ENCODE assay signal across 8 cellular contexts in genomic region chr20:54173653-54174451, GRCh38. TPM values are rescaled to one million over a fixed set of nuclear protein-coding genes. Genes with fewer than 3 reads are reported as not detected.
DNase-seq lines count a peak whose midpoint lies in the region; TF ChIP-seq lines count a peak whose summit lies in the region.

Gene CYP24A1, minus strand, starts transcription at chr20:54173986. Its CDS starts 407 bp downstream, at chr20:54173579.

- H3K4me3 Mint-ChIP-seq in activated CD4-positive, alpha-beta T cell treated with anti-CD3 and anti-CD28 coated beads, Interleukin-2, amount 10 ng/mL, durations not matched to agents 7 days and 5 days = peak within 1 kb of the TSS; percentile 38
- peak within 1 kb of the TSS; percentile 43 for H3K4me3 Mint-ChIP-seq in T-helper 2 cell treated with Interferon-gamma antibody and Interleukin-4, amounts not matched to agents 5 μg/mL and 100 μg/mL, for 36 hours

- TF ChIP-seq CTCF in suprapubic skin (IDR thresholded peaks at IDR 0.05) = no peak

- peaks cover 78% of the 10 kb centered on the region for H3K27me3 Mint-ChIP-seq in activated CD4-positive, alpha-beta T cell treated with anti-CD3 and anti-CD28 coated beads, Interleukin-2, amount 10 ng/mL, durations not matched to agents 7 days and 5 days
- peaks cover 76% of the 10 kb centered on the region for H3K27me3 Mint-ChIP-seq in T-helper 2 cell treated with Interferon-gamma antibody and Interleukin-4, amounts not matched to agents 5 μg/mL and 100 μg/mL, for 36 hours (ENCODE audit: low read depth)

- POLR2A ChIA-PET in activated CD4-positive, alpha-beta T cell treated with anti-CD3 and anti-CD28 coated beads, Interleukin-2, amount 10 ng/mL, durations not matched to agents 7 days and 5 days (lab: Charles Lee) = no interaction called here

- H3K36me3 Mint-ChIP-seq in activated CD4-positive, alpha-beta T cell treated with anti-CD3 and anti-CD28 coated beads, Interleukin-2, amount 10 ng/mL, durations not matched to agents 7 days and 5 days (ENCODE audit: low read depth) = no peaks in the 10 kb centered on the region
- H3K36me3 Mint-ChIP-seq in T-helper 2 cell treated with Interferon-gamma antibody and Interleukin-4, amounts not matched to agents 5 μg/mL and 100 μg/mL, for 36 hours (ENCODE audit: low read depth) = no peaks in the 10 kb centered on the region

- TF ChIP-seq EP300 in suprapubic skin (IDR thresholded peaks at IDR 0.05) = no peak

- peaks cover 23% of the 10 kb centered on the region for H3K4me1 Mint-ChIP-seq in activated CD4-positive, alpha-beta T cell treated with anti-CD3 and anti-CD28 coated beads, Interleukin-2, amount 10 ng/mL, durations not matched to agents 7 days and 5 days
- H3K4me1 Mint-ChIP-seq in T-helper 2 cell treated with Interferon-gamma antibody and Interleukin-4, amounts not matched to agents 5 μg/mL and 100 μg/mL, for 36 hours (ENCODE audit: low read depth) = peaks cover 12% of the 10 kb centered on the region

- H3K9me3 Mint-ChIP-seq in activated CD4-positive, alpha-beta T cell treated with anti-CD3 and anti-CD28 coated beads, Interleukin-2, amount 10 ng/mL, durations not matched to agents 7 days and 5 days = no peaks in the 10 kb centered on the region
- no peaks in the 10 kb centered on the region for H3K9me3 Mint-ChIP-seq in T-helper 2 cell treated with Interferon-gamma antibody and Interleukin-4, amounts not matched to agents 5 μg/mL and 100 μg/mL, for 36 hours

- TF ChIP-seq POLR2A in suprapubic skin (IDR thresholded peaks at IDR 0.05) = no peak

- H3K9me3 ChIP-seq in iPS DF 6.9 (ENCODE audit: control insufficient read depth, insufficient read depth, low read length) (no peaks in the 10 kb centered on the region), suprapubic skin (no peaks in the 10 kb centered on the region)

- WGBS in iPS DF 6.9 (ENCODE audit: insufficient coverage, insufficient read length) = no CpG with 5 or more reads among the region's 61 CpGs
- 2% methylated on average over 50 of the region's 61 CpGs for WGBS in suprapubic skin

- CTCF ChIA-PET in activated CD4-positive, alpha-beta T cell treated with anti-CD3 and anti-CD28 coated beads, Interleukin-2, amount 10 ng/mL, durations not matched to agents 7 days and 5 days (lab: Charles Lee) = no interaction called here

- H3K27ac ChIP-seq in iPS DF 6.9 (ENCODE audit: low read length) (no peak within 1 kb of the TSS), suprapubic skin (no peak within 1 kb of the TSS)

- peaks cover 8% of the 10 kb centered on the region; the same call in 1 of the 2 replicates for H3K4me1 ChIP-seq in iPS DF 6.9 (ENCODE audit: control insufficient read depth, insufficient read depth, low read length)
- peaks cover 25% of the 10 kb centered on the region for H3K4me1 ChIP-seq in suprapubic skin

- H3K4me3 ChIP-seq in iPS DF 6.9 (ENCODE audit: low read length) (peak within 1 kb of the TSS; percentile 29; the same call in 1 of the 2 replicates), suprapubic skin (peak within 1 kb of the TSS; percentile 31)

- H3K27me3 ChIP-seq in iPS DF 6.9 (ENCODE audit: control insufficient read depth, insufficient read depth, low read length) = peaks cover 41% of the 10 kb centered on the region
- H3K27me3 ChIP-seq in suprapubic skin = peaks cover 59% of the 10 kb centered on the region

- peak within 1 kb of the TSS; percentile 50 for H3K27ac Mint-ChIP-seq in activated CD4-positive, alpha-beta T cell treated with anti-CD3 and anti-CD28 coated beads, Interleukin-2, amount 10 ng/mL, durations not matched to agents 7 days and 5 days
- no peak within 1 kb of the TSS for H3K27ac Mint-ChIP-seq in T-helper 2 cell treated with Interferon-gamma antibody and Interleukin-4, amounts not matched to agents 5 μg/mL and 100 μg/mL, for 36 hours

- no peak for DNase-seq in activated CD4-positive, alpha-beta T cell treated with anti-CD3 and anti-CD28 coated beads, Interleukin-2, amount 10 ng/mL, durations not matched to agents 7 days and 5 days
- no peak for DNase-seq in activated CD4-positive, alpha-beta T cell treated with anti-CD3 and anti-CD28 coated beads, Interleukin-2, amount 50 U/mL, for 48 hours
- DNase-seq in T-helper 2 cell treated with Interferon-gamma antibody and Interleukin-4, amounts not matched to agents 5 μg/mL and 100 μg/mL, for 36 hours (ENCODE audit: low spot score) = no peak
- DNase-seq in iPS DF 6.9 (ENCODE audit: low read depth, low spot score) (no peak), suprapubic skin (ENCODE audit: low spot score in 2 of 2) (no peak), dermis blood vessel endothelial cell (no peak), cerebellum (ENCODE audit: low spot score) (no peak), NCI-H2029 treated with DMSO at 0.1 percent for 48 hours (lab: John Stamatoyannopoulos, UW) (no peak)

- H3K36me3 ChIP-seq in iPS DF 6.9 (ENCODE audit: control insufficient read depth, insufficient read depth, low read length) = no peaks in the 10 kb centered on the region
- H3K36me3 ChIP-seq in suprapubic skin = no peaks in the 10 kb centered on the region

RNA-seq across cellular contexts. Expression of gene CYP24A1, which starts in this region (rescaled TPM):
- not detected for total RNA-seq in activated CD4-positive, alpha-beta T cell treated with anti-CD3 and anti-CD28 coated beads, Interleukin-2, amount 10 ng/mL, durations not matched to agents 7 days and 5 days
- 1 to 10 TPM in 3 of 4 donors, not detected in 1; 1.0 to 2.5 (median 1.5) TPM for total RNA-seq in suprapubic skin
- not detected in 2 replicates for total RNA-seq in dermis blood vessel endothelial cell
- total RNA-seq in cerebellum = 1.1 TPM
